ENCODE assay signal across 13 cellular contexts in the genomic region with DNA sequence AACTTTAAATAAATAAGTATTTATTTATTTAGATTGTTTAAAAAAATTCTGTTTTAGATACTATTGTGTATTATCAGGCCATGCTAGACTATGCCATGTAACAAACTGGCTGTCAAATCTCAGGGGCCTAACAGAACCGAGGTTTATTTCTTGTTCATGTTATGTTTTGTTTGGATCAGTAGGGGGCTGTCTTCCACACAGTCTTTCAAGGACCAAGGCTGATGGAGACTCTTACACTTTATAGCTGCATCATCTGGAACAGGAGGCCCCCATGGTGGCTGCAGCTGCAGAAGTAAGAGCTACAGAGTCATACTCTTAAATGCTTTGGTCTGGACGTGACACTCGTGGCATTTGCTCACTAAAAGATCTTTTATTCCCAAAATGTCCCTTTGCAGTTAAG. TPM values are rescaled to one million over a fixed set of nuclear protein-coding genes. Genes with fewer than 3 reads are reported as not detected.
A peak's percentile ranks its signal among the peaks of the same experiment; 100 is the strongest.
DNase-seq lines count a peak whose midpoint lies in the region; ATAC-seq and TF ChIP-seq lines count a peak whose summit lies in the region.
"Had no signal": no experiment of that assay in that cellular context is flagged by ENCODE, and none has a peak within 500 bp of the region (broad histone marks: within the 10 kb centered on the region; RNA-seq: fewer than 3 reads in every experiment).

No MANE protein-coding gene starts in this region.

- H3K27ac ChIP-seq in HCT116 (ENCODE audit: low read depth, low read length): no peak overlapping the region
- H3K27ac ChIP-seq in smooth muscle cell (ENCODE audit: low read depth): no peak overlapping the region
- H3K27ac ChIP-seq: esophagus squamous epithelium, skin epidermis had no signal

- H3K4me2 ChIP-seq in HCT116 (ENCODE audit: low read length): no peak overlapping the region
- no peak overlapping the region for H3K4me2 ChIP-seq in smooth muscle cell

- intact Hi-C loops in HCT116 (cut with micrococcal nuclease): no loop called here

- H3K4me1 ChIP-seq in HCT116 (ENCODE audit: control insufficient read depth in 1 of 2, insufficient read depth in 2 of 2, low read length in 2 of 2) (no peaks in the 10 kb centered on the region), smooth muscle cell (ENCODE audit: low read depth) (peaks cover 5% of the 10 kb centered on the region)

- POLR2A ChIA-PET in HCT116 (lab: Charles Lee): no interaction called here

- H3K4me3 ChIP-seq in HCT116 (replicated peaks in 1 of 2; ENCODE audit: low read depth in 1 of 2, low read length in 2 of 2) (no peak overlapping the region), smooth muscle cell (no peak overlapping the region)
- H3K4me3 ChIP-seq: esophagus squamous epithelium, lung, skin epidermis had no signal

- CTCF ChIA-PET in HCT116 (lab: Charles Lee): no interaction called here

- no peaks in the 10 kb centered on the region for H3F3A ChIP-seq in smooth muscle cell (ENCODE audit: low read depth)

- H3K79me2 ChIP-seq in HCT116 (ENCODE audit: insufficient read depth, low read length): no peaks in the 10 kb centered on the region
- no peaks in the 10 kb centered on the region for H3K79me2 ChIP-seq in smooth muscle cell (ENCODE audit: low read depth)

- in situ Hi-C loops in SK-MEL-5 (cut with HindIII; ENCODE audit: low pct_unique_long_range_greater_than_20kb, low sequenced_read_pairs): no loop called here

- RAD21 ChIA-PET in HCT116 (lab: Charles Lee; ENCODE audit: low non-redundant PET in 1 of 2, low total read pairs in 2 of 2, uncharacterized antibody in 2 of 2, unreplicated experiment in 2 of 2): no interaction called here

- H3K36me3 Mint-ChIP-seq in nephron progenitor cell (ENCODE audit: low read depth) (no peaks in the 10 kb centered on the region), T-helper 17 cell (ENCODE audit: low read depth) (no peaks in the 10 kb centered on the region)
- H3K36me3 Mint-ChIP-seq: CD4-positive, CD25-positive, alpha-beta regulatory T cell had no signal

- H3K4me3 Mint-ChIP-seq in nephron progenitor cell (no peak overlapping the region), T-helper 17 cell (no peak overlapping the region)
- H3K4me3 Mint-ChIP-seq: activated B cell treated with CpG ODN at 0.5 μM for 24 hours; CD4-positive, CD25-positive, alpha-beta regulatory T cell had no signal

- no TSS peak for BruUV-seq in HCT116 (replicated peaks; lab: Mats Ljungman, UMichigan)

- H3K9ac ChIP-seq in HCT116 (ENCODE audit: low read length): no peak overlapping the region
- no peak overlapping the region for H3K9ac ChIP-seq in smooth muscle cell (ENCODE audit: low read depth)

- no peaks in the 10 kb centered on the region for H4K20me1 ChIP-seq in HCT116 (ENCODE audit: insufficient read depth)
- H4K20me1 ChIP-seq in smooth muscle cell (ENCODE audit: low read depth): no peaks in the 10 kb centered on the region

- no peaks in the 10 kb centered on the region for H3K27me3 ChIP-seq in HCT116 (ENCODE audit: insufficient read depth, low read length)
- no peaks in the 10 kb centered on the region for H3K27me3 ChIP-seq in smooth muscle cell (ENCODE audit: low read depth)
- H3K27me3 ChIP-seq: esophagus squamous epithelium had no signal

- TF ChIP-seq POLR2A in HCT116 (IDR thresholded peaks at IDR 0.05; ENCODE audit: borderline replicate concordance, extremely low read depth, insufficient read depth, insufficient read length): no peak

- H3K9me3 Mint-ChIP-seq in nephron progenitor cell: no peaks in the 10 kb centered on the region
- H3K9me3 Mint-ChIP-seq: activated B cell treated with CpG ODN at 0.5 μM for 24 hours had no signal

- H3K9me3 ChIP-seq in HCT116 (ENCODE audit: control insufficient read depth in 1 of 2, insufficient read depth in 1 of 2, low read depth in 1 of 2, low read length in 2 of 2) (no peaks in the 10 kb centered on the region), T-helper 17 cell (ENCODE audit: control insufficient read depth, low read length, poor library complexity, severe bottlenecking) (no peaks in the 10 kb centered on the region), smooth muscle cell (replicated peaks; ENCODE audit: low read depth) (no peaks in the 10 kb centered on the region)
- H3K9me3 ChIP-seq: esophagus squamous epithelium had no signal

- H3K27me3 Mint-ChIP-seq in nephron progenitor cell (ENCODE audit: low read depth, poor library complexity) (peaks cover 4% of the 10 kb centered on the region), T-helper 17 cell (peaks cover 4% of the 10 kb centered on the region)
- H3K27me3 Mint-ChIP-seq: activated B cell treated with CpG ODN at 0.5 μM for 24 hours had no signal

- H3K4me1 Mint-ChIP-seq in nephron progenitor cell: peaks cover 25% of the 10 kb centered on the region
- peaks cover 3% of the 10 kb centered on the region for H3K4me1 Mint-ChIP-seq in T-helper 17 cell
- H3K4me1 Mint-ChIP-seq: activated B cell treated with CpG ODN at 0.5 μM for 24 hours; CD4-positive, CD25-positive, alpha-beta regulatory T cell had no signal

- H3K27ac Mint-ChIP-seq in nephron progenitor cell (no peak overlapping the region), T-helper 17 cell (no peak overlapping the region)
- H3K27ac Mint-ChIP-seq: activated B cell treated with CpG ODN at 0.5 μM for 24 hours; CD4-positive, CD25-positive, alpha-beta regulatory T cell had no signal

- H3K36me3 ChIP-seq in HCT116 (ENCODE audit: control insufficient read depth in 1 of 2, insufficient read depth in 2 of 2, low read length in 2 of 2) (no peaks in the 10 kb centered on the region), smooth muscle cell (ENCODE audit: low read depth) (no peaks in the 10 kb centered on the region)
- H3K36me3 ChIP-seq: esophagus squamous epithelium had no signal

- TF ChIP-seq RAD21 in HCT116 (IDR thresholded peaks at IDR 0.05; ENCODE audit: low read depth): no peak; the same call in 1 of the 2 replicates

- peak; percentile 68 for ATAC-seq in GM18519 (IDR thresholded peaks at IDR 0.05; ENCODE audit: low FRiP score, unreplicated experiment)
- ATAC-seq in HCT116: peak; percentile 84
- ATAC-seq in T-helper 17 cell: no peak

- H2AFZ ChIP-seq in HCT116 (ENCODE audit: low read depth, low read length, poor library complexity, severe bottlenecking) (no peak overlapping the region), smooth muscle cell (ENCODE audit: low read depth) (no peak overlapping the region)

- DNase-seq in HCT116 (ENCODE audit: low read depth, low spot score) (no peak), SK-MEL-5 (ENCODE audit: low read depth, low spot score) (peak; percentile 42), nephron progenitor cell (no peak), T-helper 17 cell (no peak), smooth muscle cell (lab: John Stamatoyannopoulos, UW; ENCODE audit: unreplicated experiment) (no peak), pons (ENCODE audit: low spot score) (no peak)
- DNase-seq: activated B cell treated with CpG ODN at 0.5 μM for 24 hours; CD4-positive, CD25-positive, alpha-beta regulatory T cell; esophagus squamous epithelium; GDM1 had no signal

- no peaks in the 10 kb centered on the region for H3K9me2 ChIP-seq in HCT116 (ENCODE audit: insufficient read depth)

- 54% methylated on average over 3 of the region's 3 CpGs for WGBS in smooth muscle cell (ENCODE audit: low lambda C conversion rate)

- peak; percentile 4 to 26 (median 6); a peak in 3 of 6 replicates for TF ChIP-seq CTCF in HCT116 (IDR thresholded peaks at IDR 0.05 in 2 of 3, conservative IDR thresholded peaks at IDR 0.05 in 1 of 3; ENCODE audit: borderline replicate concordance in 1 of 3, insufficient read depth in 1 of 3, low read depth in 2 of 3, low read length in 2 of 3)
- peak; percentile 30 for TF ChIP-seq CTCF in nephron progenitor cell (IDR thresholded peaks at IDR 0.05)
- TF ChIP-seq CTCF in smooth muscle cell (IDR thresholded peaks at IDR 0.05; ENCODE audit: borderline replicate concordance, insufficient read depth, poor library complexity, severe bottlenecking): no peak

TF ChIP-seq in HCT116, 20 proteins besides CTCF, POLR2A, EP300 and RAD21:
- TF ChIP-seq EGR1 (IDR thresholded peaks at IDR 0.05; ENCODE audit: low read depth): no peak
TF ChIP-seq in HCT116: peak in this region for 0.

RNA-seq across cellular contexts. Expression of gene ARL14, which starts 33.0 kb away (rescaled TPM):
- total RNA-seq in HCT116 (2021; ENCODE audit: unreplicated experiment): 0.42 TPM
- polyA plus RNA-seq in HCT116 (2012): 0.56 and 0.87 TPM in 2 replicates
- total RNA-seq in SK-MEL-5 (2014; rRNA removed; shearing (Covaris generic)): not detected in 2 replicates
- not detected in 2 replicates for polyA plus RNA-seq in SK-MEL-5 (2015; cell fraction: cytosol; rRNA removed)
- polyA plus RNA-seq in SK-MEL-5 (2015; cell fraction: nucleus; rRNA removed): not detected in 2 replicates
- not detected for total RNA-seq in T-helper 17 cell
- total RNA-seq in smooth muscle cell: 1.1 and 1.2 TPM in 2 replicates
- not detected in 2 replicates for polyA plus RNA-seq in smooth muscle cell
- total RNA-seq: CD4-positive, CD25-positive, alpha-beta regulatory T cell; lung had no signal
- polyA plus RNA-seq: CD4-positive, CD25-positive, alpha-beta regulatory T cell had no signal
